ENCODE assay signal across 15 cellular contexts in the genomic region with DNA sequence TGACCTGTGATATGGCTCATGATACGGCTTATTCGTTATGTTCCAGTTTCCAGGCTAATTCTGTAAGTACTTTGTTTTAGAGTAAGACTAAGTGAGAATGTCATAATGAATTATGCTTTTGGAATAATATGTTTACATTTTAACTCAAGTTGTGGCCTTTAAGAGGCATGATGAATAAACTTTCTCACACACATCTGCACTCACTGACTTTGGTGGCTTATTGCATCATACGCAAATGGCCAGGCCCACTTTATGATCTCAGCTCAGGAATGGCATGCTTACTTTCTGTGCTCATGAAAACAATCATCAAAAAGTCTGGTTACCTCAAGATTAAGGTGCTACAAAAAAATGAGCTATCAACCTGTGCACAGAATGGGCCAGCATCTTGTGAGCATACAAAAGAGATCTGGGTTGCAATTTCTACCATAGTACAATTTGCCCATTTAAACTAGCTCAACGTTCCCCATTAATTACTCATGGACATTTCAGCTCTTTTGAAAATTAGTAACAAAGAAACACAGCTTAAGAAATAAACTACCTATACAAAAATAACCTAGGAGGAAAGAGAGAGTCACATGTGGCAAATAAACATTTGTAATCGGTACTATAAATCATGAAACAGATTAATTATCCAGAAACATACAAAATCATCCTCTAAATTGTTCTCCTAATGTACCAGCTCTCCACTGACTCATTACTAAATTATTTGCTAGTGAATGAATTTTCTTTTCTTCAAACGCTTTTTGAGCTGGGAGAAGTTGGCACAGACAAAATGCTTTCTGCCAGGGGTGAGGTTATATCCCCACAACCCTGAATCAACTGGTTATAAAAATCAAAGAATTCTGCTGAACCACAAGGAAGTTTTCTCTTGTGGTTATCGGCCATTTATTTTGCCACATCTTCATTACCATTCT.
A peak's percentile ranks its signal among the peaks of the same experiment; 100 is the strongest.
DNase-seq lines count a peak whose midpoint lies in the region; ATAC-seq and TF ChIP-seq lines count a peak whose summit lies in the region.
"Had no signal": no experiment of that assay in that cellular context is flagged by ENCODE, and none has a peak within 500 bp of the region (broad histone marks: within the 10 kb centered on the region; RNA-seq: fewer than 3 reads in every experiment).

No MANE protein-coding gene starts in this region.

- intact Hi-C loops in natural killer cell (cut with micrococcal nuclease): no loop called here

- H3K36me3 Mint-ChIP-seq in natural killer cell: no peaks in the 10 kb centered on the region
- H3K36me3 Mint-ChIP-seq in stimulated activated effector memory CD8-positive, alpha-beta T cell treated with anti-CD3 and anti-CD28 coated beads, Interleukin-12 subunit alpha, Interleukin-12 subunit beta, amount 100 ng/mL, for 72 hours: no peaks in the 10 kb centered on the region
- H3K36me3 Mint-ChIP-seq: activated naive CD4-positive, alpha-beta T cell treated with anti-CD3 and anti-CD28 coated beads, Interleukin-2, amount 50 U/mL, for 24 hours had no signal

- no peak for TF ChIP-seq CTCF in retinal pigment epithelial cell (conservative IDR thresholded peaks at IDR 0.05; ENCODE audit: low read depth, low read length)
- no peak for TF ChIP-seq CTCF in natural killer cell (IDR thresholded peaks at IDR 0.05)

- DNase-seq in EL: peak; percentile 15
- peak; percentile 64 for DNase-seq in SW480 (ENCODE audit: low spot score)
- DNase-seq in fibroblast of gingiva (ENCODE audit: low read depth): peak; percentile 57
- peak; percentile 75 for DNase-seq in retinal pigment epithelial cell (ENCODE audit: low read depth)
- DNase-seq in activated T-cell treated with anti-CD3 and anti-CD28 coated beads, Interleukin-2, amount 50 U/mL, for 1 hour: no peak
- no peak for DNase-seq in natural killer cell
- DNase-seq in stimulated activated effector memory CD8-positive, alpha-beta T cell treated with anti-CD3 and anti-CD28 coated beads, Interleukin-12 subunit alpha, Interleukin-12 subunit beta, amount 100 ng/mL, for 72 hours (ENCODE audit: low spot score in 2 of 2): no peak
- no peak for DNase-seq in stimulated activated CD8-positive, alpha-beta memory T cell treated with anti-CD3 and anti-CD28 coated beads, Interleukin-4, amount 100 ng/mL, for 48 hours
- DNase-seq: activated CD8-positive, alpha-beta T cell treated with anti-CD3 and anti-CD28 coated beads for 36 hours; COR-L47; lower lobe of right lung; stimulated activated CD4-positive, alpha-beta T cell treated with anti-CD3 and anti-CD28 coated beads, Interleukin-2, amount 100 ng/mL, for 24 hours; stimulated activated naive CD8-positive, alpha-beta T cell treated with anti-CD3 and anti-CD28 coated beads, Interleukin-15, Interleukin-2, amounts not matched to agents 100 U/mL and 50 U/mL, for 24 hours had no signal

- H3K4me1 Mint-ChIP-seq in natural killer cell: no peaks in the 10 kb centered on the region
- no peaks in the 10 kb centered on the region for H3K4me1 Mint-ChIP-seq in stimulated activated effector memory CD8-positive, alpha-beta T cell treated with anti-CD3 and anti-CD28 coated beads, Interleukin-12 subunit alpha, Interleukin-12 subunit beta, amount 100 ng/mL, for 72 hours
- H3K4me1 Mint-ChIP-seq: activated naive CD4-positive, alpha-beta T cell treated with anti-CD3 and anti-CD28 coated beads, Interleukin-2, amount 50 U/mL, for 24 hours had no signal

- ATAC-seq in natural killer cell: no peak
- no peak for ATAC-seq in stimulated activated effector memory CD8-positive, alpha-beta T cell treated with anti-CD3 and anti-CD28 coated beads, Interleukin-12 subunit alpha, Interleukin-12 subunit beta, amount 100 ng/mL, for 72 hours
- ATAC-seq: activated CD8-positive, alpha-beta T cell treated with anti-CD3 and anti-CD28 coated beads for 36 hours; lower lobe of right lung; stimulated activated naive CD8-positive, alpha-beta T cell treated with anti-CD3 and anti-CD28 coated beads, Interleukin-15, Interleukin-2, amounts not matched to agents 100 U/mL and 50 U/mL, for 24 hours had no signal

- H3K27me3 Mint-ChIP-seq in natural killer cell (ENCODE audit: low read depth in 2 of 2): no peaks in the 10 kb centered on the region
- H3K27me3 Mint-ChIP-seq: activated CD8-positive, alpha-beta T cell treated with anti-CD3 and anti-CD28 coated beads for 36 hours; activated naive CD4-positive, alpha-beta T cell treated with anti-CD3 and anti-CD28 coated beads, Interleukin-2, amount 50 U/mL, for 24 hours had no signal

- H3K27ac Mint-ChIP-seq in natural killer cell: no peak overlapping the region
- no peak overlapping the region for H3K27ac Mint-ChIP-seq in stimulated activated effector memory CD8-positive, alpha-beta T cell treated with anti-CD3 and anti-CD28 coated beads, Interleukin-12 subunit alpha, Interleukin-12 subunit beta, amount 100 ng/mL, for 72 hours
- H3K27ac Mint-ChIP-seq: activated CD8-positive, alpha-beta T cell treated with anti-CD3 and anti-CD28 coated beads for 36 hours; activated naive CD4-positive, alpha-beta T cell treated with anti-CD3 and anti-CD28 coated beads, Interleukin-2, amount 50 U/mL, for 24 hours; T-helper 1 cell treated with Interleukin-12 subunit alpha and Interleukin-12 subunit beta and Interleukin-4 antibody, amounts not matched to agents 30 μg/mL and 1 μg/mL, for 36 hours had no signal

- H3K4me3 ChIP-seq in retinal pigment epithelial cell (ENCODE audit: low read length): no peak overlapping the region
- H3K4me3 ChIP-seq: lower lobe of right lung had no signal

- no peak overlapping the region for H3K4me3 Mint-ChIP-seq in natural killer cell
- H3K4me3 Mint-ChIP-seq in stimulated activated effector memory CD8-positive, alpha-beta T cell treated with anti-CD3 and anti-CD28 coated beads, Interleukin-12 subunit alpha, Interleukin-12 subunit beta, amount 100 ng/mL, for 72 hours: no peak overlapping the region
- H3K4me3 Mint-ChIP-seq: activated CD8-positive, alpha-beta T cell treated with anti-CD3 and anti-CD28 coated beads for 36 hours; activated naive CD4-positive, alpha-beta T cell treated with anti-CD3 and anti-CD28 coated beads, Interleukin-2, amount 50 U/mL, for 24 hours; T-helper 1 cell treated with Interleukin-12 subunit alpha and Interleukin-12 subunit beta and Interleukin-4 antibody, amounts not matched to agents 30 μg/mL and 1 μg/mL, for 36 hours had no signal

- H3K9me3 Mint-ChIP-seq in natural killer cell: peaks cover 4 to 6% of the 10 kb centered on the region in 2 donors
- peaks cover 6% of the 10 kb centered on the region for H3K9me3 Mint-ChIP-seq in stimulated activated effector memory CD8-positive, alpha-beta T cell treated with anti-CD3 and anti-CD28 coated beads, Interleukin-12 subunit alpha, Interleukin-12 subunit beta, amount 100 ng/mL, for 72 hours
- H3K9me3 Mint-ChIP-seq: activated naive CD4-positive, alpha-beta T cell treated with anti-CD3 and anti-CD28 coated beads, Interleukin-2, amount 50 U/mL, for 24 hours had no signal

Comparison
In these comparisons a context has a peak if more than half of its experiments do, and no peak if none do; other contexts are left out.
1. DNase-seq: peak in EL (single experiment), SW480 (single experiment), fibroblast of gingiva (single experiment) and retinal pigment epithelial cell (single experiment); none in activated T-cell treated with anti-CD3 and anti-CD28 coated beads, Interleukin-2, amount 50 U/mL, for 1 hour (single experiment), natural killer cell (single experiment), stimulated activated effector memory CD8-positive, alpha-beta T cell treated with anti-CD3 and anti-CD28 coated beads, Interleukin-12 subunit alpha, Interleukin-12 subunit beta, amount 100 ng/mL, for 72 hours (0 of 2) and stimulated activated CD8-positive, alpha-beta memory T cell treated with anti-CD3 and anti-CD28 coated beads, Interleukin-4, amount 100 ng/mL, for 48 hours (single experiment).